Comparison of ENCODE assay signal across 12 cellular contexts in the genomic region with DNA sequence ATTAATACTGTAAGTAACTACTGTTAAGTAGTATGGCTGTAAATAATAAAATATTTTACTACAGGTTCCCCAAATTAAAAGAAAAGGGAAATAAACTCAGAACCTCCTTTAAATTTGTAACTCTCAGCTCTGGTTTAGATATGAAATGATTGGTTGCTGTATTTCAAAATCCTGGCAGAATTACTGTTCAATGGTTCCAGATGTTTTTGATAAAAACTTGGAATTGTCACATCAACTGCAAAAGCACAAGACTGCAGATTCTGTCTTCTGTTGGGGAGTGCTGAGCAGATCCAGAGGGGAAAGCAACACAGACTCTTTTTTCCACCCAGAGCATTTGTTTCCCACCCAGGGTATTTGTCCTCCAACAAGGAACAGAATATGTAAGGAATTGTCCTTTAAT.
DNase-seq lines count a peak whose midpoint lies in the region; ATAC-seq and TF ChIP-seq lines count a peak whose summit lies in the region.
"Had no signal": no experiment of that assay in that cellular context is flagged by ENCODE, and none has a peak within 500 bp of the region (broad histone marks: within the 10 kb centered on the region; RNA-seq: fewer than 3 reads in every experiment).

No MANE protein-coding gene starts in this region.

- ATAC-seq in psoas muscle (no peak), T-helper 17 cell (no peak), T-cell (replicated peaks in 1 of 4) (no peak)

- no peaks in the 10 kb centered on the region for H3K36me3 ChIP-seq in SK-N-MC (ENCODE audit: insufficient read depth, low read length)
- no peaks in the 10 kb centered on the region for H3K36me3 ChIP-seq in psoas muscle (ENCODE audit: insufficient read depth in 1 of 2, low read depth in 1 of 2)

- no peak for TF ChIP-seq CTCF in fibroblast of pulmonary artery (IDR thresholded peaks at IDR 0.05; ENCODE audit: low read length, missing control alignments)
- no peak for TF ChIP-seq CTCF in psoas muscle (IDR thresholded peaks at IDR 0.05)

- H3K4me3 Mint-ChIP-seq in T-helper 17 cell (no peak overlapping the region), T-cell (no peak overlapping the region)
- H3K4me3 Mint-ChIP-seq: activated CD8-positive, alpha-beta memory T cell treated with anti-CD3 and anti-CD28 coated beads, Interleukin-2, amount 10 ng/mL, durations not matched to agents 7 days and 5 days; T-helper 2 cell treated with Interferon-gamma antibody and Interleukin-4, amounts not matched to agents 5 μg/mL and 100 μg/mL, for 36 hours had no signal

- peak overlapping the region; percentile 95 for H3K27ac ChIP-seq in SK-N-MC
- H3K27ac ChIP-seq in psoas muscle: peak overlapping the region; percentile 87

- no peaks in the 10 kb centered on the region for H3K9me3 Mint-ChIP-seq in T-cell
- H3K9me3 Mint-ChIP-seq: naive B cell; T-helper 2 cell treated with Interferon-gamma antibody and Interleukin-4, amounts not matched to agents 5 μg/mL and 100 μg/mL, for 36 hours had no signal

- H3K4me1 Mint-ChIP-seq in T-helper 17 cell (peaks cover 24% of the 10 kb centered on the region), T-cell (peaks cover 14 to 20% (median 17%) of the 10 kb centered on the region in 3 donors)

- no peaks in the 10 kb centered on the region for H3K9me3 ChIP-seq in SK-N-MC (ENCODE audit: low read depth, low read length)
- no peaks in the 10 kb centered on the region for H3K9me3 ChIP-seq in psoas muscle
- no peaks in the 10 kb centered on the region for H3K9me3 ChIP-seq in T-helper 17 cell (ENCODE audit: control insufficient read depth, low read length, poor library complexity, severe bottlenecking)

- H3K4me3 ChIP-seq in SK-N-MC (peak overlapping the region; percentile 57), fibroblast of pulmonary artery (replicated peaks; ENCODE audit: low read depth, low read length) (no peak overlapping the region), psoas muscle (peak overlapping the region; percentile 67)

- H3K4me1 ChIP-seq in psoas muscle: peaks cover 66% of the 10 kb centered on the region

- intact Hi-C loops in psoas muscle (cut with DNase I): no loop called here

- H3K9ac ChIP-seq in SK-N-MC (ENCODE audit: insufficient read length): peak overlapping the region; percentile 48

- H3K27me3 ChIP-seq in psoas muscle (ENCODE audit: insufficient read depth in 3 of 3, low read length in 2 of 3): no peaks in the 10 kb centered on the region

- H3K27me3 Mint-ChIP-seq in T-helper 17 cell: no peaks in the 10 kb centered on the region
- no peaks in the 10 kb centered on the region for H3K27me3 Mint-ChIP-seq in T-cell
- H3K27me3 Mint-ChIP-seq: activated CD8-positive, alpha-beta memory T cell treated with anti-CD3 and anti-CD28 coated beads, Interleukin-2, amount 10 ng/mL, durations not matched to agents 7 days and 5 days; naive B cell had no signal

- CTCF ChIA-PET in T-cell (lab: Charles Lee): interaction anchor here in 1 of 2 donors (0.9 to 1.4 kb wide), 2 partner anchors 9 kb away, joined by 3 to 4 read pairs; no protein-coding TSS in a partner anchor

- POLR2A ChIA-PET in T-cell (lab: Charles Lee): interaction anchor here in 1 of 2 donors (0.6 to 1.0 kb wide), 2 partner anchors 17 to 65 kb away, joined by 3 to 5 read pairs; no protein-coding TSS in a partner anchor

- H3K36me3 Mint-ChIP-seq in T-helper 17 cell (ENCODE audit: low read depth): peaks cover 2% of the 10 kb centered on the region
- H3K36me3 Mint-ChIP-seq in T-cell: peaks cover 4% of the 10 kb centered on the region

- no peak overlapping the region for H3K27ac Mint-ChIP-seq in T-helper 17 cell
- peak overlapping the region in 1 of 2 donors; percentile 56 for H3K27ac Mint-ChIP-seq in T-cell
- H3K27ac Mint-ChIP-seq: T-helper 2 cell treated with Interferon-gamma antibody and Interleukin-4, amounts not matched to agents 5 μg/mL and 100 μg/mL, for 36 hours had no signal

- DNase-seq in AG08395 (ENCODE audit: low spot score) (peak; percentile 21), SK-N-MC (ENCODE audit: low read depth, low spot score) (no peak), fibroblast of pulmonary artery (ENCODE audit: low read depth) (peak; percentile 40), psoas muscle (no peak), T-helper 17 cell (no peak), T-cell (no peak), cerebellum (ENCODE audit: low spot score) (no peak)
- DNase-seq in activated CD8-positive, alpha-beta memory T cell treated with anti-CD3 and anti-CD28 coated beads, Interleukin-2, amount 50 U/mL, for 4 hours: no peak
- DNase-seq: amniotic stem cell, naive B cell had no signal

Comparison
In these comparisons a context has a peak if more than half of its experiments do, and no peak if none do; other contexts are left out.
1. DNase-seq: peak in AG08395 (single experiment) and fibroblast of pulmonary artery (single experiment); none in SK-N-MC (single experiment), psoas muscle (0 of 2), T-helper 17 cell (0 of 3), T-cell (0 of 34), activated CD8-positive, alpha-beta memory T cell treated with anti-CD3 and anti-CD28 coated beads, Interleukin-2, amount 50 U/mL, for 4 hours (single experiment) and cerebellum (single experiment).